In genomic region chr11:16935824-16936302, GRCh38 we compare ENCODE assay signal across 8 cellular contexts.
DNase-seq lines count a peak whose midpoint lies in the region; ATAC-seq, FAIRE-seq and TF ChIP-seq lines count a peak whose summit lies in the region.
"Not testable (repeated sequence)": the region's sequence is repeated elsewhere in the genome, so short reads cannot be mapped to it uniquely, and the experiment has no call there.

No MANE protein-coding gene starts in this region.

- not testable (repeated sequence) for H3K4me3 Mint-ChIP-seq in mesothelial cell of epicardium

- not testable (repeated sequence) for H3K9me3 Mint-ChIP-seq in mesothelial cell of epicardium

- peak; percentile 66 for DNase-seq in DMS 273 (lab: John Stamatoyannopoulos, UW; ENCODE audit: unreplicated experiment)
- not testable (repeated sequence) for DNase-seq in H54 (ENCODE audit: insufficient read length, low spot score); mesothelial cell of epicardium (ENCODE audit: low spot score in 2 of 2, unreplicated experiment in 2 of 2); thoracic aorta (ENCODE audit: low spot score)
- peak; percentile 6 for DNase-seq in NCI-H1092 (lab: John Stamatoyannopoulos, UW)
- peak; percentile 19 for DNase-seq in RCC 7860 (ENCODE audit: low spot score)
- peak; percentile 8 for DNase-seq in amniotic stem cell (lab: John Stamatoyannopoulos, UW)
- peak in 1 of 2 donors; percentile 24 for DNase-seq in foreskin keratinocyte

- TF ChIP-seq CTCF in foreskin keratinocyte (conservative IDR thresholded peaks at IDR 0.05) (peak; percentile 79), mesothelial cell of epicardium (IDR thresholded peaks at IDR 0.05; ENCODE audit: unreplicated experiment) (peak; percentile 65), thoracic aorta (IDR thresholded peaks at IDR 0.05) (peak; percentile 48)

- H3K4me1 Mint-ChIP-seq in mesothelial cell of epicardium = peaks cover 32% of the 10 kb centered on the region

- H3K36me3 Mint-ChIP-seq in mesothelial cell of epicardium = not testable (repeated sequence)

- H3K27ac ChIP-seq in foreskin keratinocyte, thoracic aorta: not testable (repeated sequence)

- H3K27ac Mint-ChIP-seq in mesothelial cell of epicardium = not testable (repeated sequence)

- ATAC-seq in foreskin keratinocyte = peak; percentile 78
- not testable (repeated sequence) for ATAC-seq in thoracic aorta (ENCODE audit: insufficient number of reproducible peaks, low FRiP score, low read depth)

- TF ChIP-seq POLR2A in H54 (IDR thresholded peaks at IDR 0.05; ENCODE audit: low read depth, low read length) = not testable (repeated sequence)

- not testable (repeated sequence) for H3K9me3 ChIP-seq in thoracic aorta

- not testable (repeated sequence) for H3K36me3 ChIP-seq in thoracic aorta

- not testable (repeated sequence) for H3K4me1 ChIP-seq in foreskin keratinocyte
- H3K4me1 ChIP-seq in thoracic aorta (ENCODE audit: control insufficient read depth in 1 of 2, low read depth in 2 of 2) = peaks cover 6 to 15% of the 10 kb centered on the region in 2 donors

- FAIRE-seq in H54 (lab: Jason Lieb, UNC) = peak; percentile 74
- peak; percentile 44 for FAIRE-seq in RCC 7860 (lab: Jason Lieb, UNC)

- peaks cover 34% of the 10 kb centered on the region for H3K27me3 Mint-ChIP-seq in mesothelial cell of epicardium (ENCODE audit: low read depth)

- not testable (repeated sequence) for H3K4me3 ChIP-seq in thoracic aorta

- not testable (repeated sequence) for H3K27me3 ChIP-seq in foreskin keratinocyte; thoracic aorta (replicated peaks; ENCODE audit: insufficient read depth)
